In the genomic region with DNA sequence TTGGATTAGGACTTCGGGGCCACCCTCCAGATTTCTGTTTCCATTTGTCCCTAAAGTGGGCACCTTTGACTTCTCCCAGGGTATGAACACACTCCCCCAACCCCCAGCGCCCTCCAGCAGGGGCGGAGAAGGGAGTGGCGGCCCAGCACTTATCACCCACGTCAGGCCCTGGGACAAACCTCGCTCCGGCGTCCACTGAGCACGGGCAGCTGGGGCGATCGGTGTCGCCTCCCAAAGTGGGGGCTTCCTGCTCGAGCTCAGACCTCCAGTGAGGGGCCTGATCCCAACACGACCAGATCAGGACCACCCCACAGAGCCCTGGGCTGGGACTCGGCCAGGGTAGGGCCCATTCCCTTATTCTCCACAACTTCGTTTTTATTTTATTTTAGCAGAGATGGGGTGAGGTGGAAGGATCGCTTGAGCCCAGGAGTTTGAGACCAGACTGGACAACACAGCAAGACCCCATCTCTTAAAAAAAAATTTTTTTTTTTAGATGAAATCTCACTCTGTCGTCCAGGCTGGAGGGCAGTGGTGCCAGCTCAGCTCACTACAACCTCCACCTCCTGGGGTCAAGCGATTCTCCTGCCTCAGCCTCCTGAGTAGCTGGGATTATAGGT, we compare ENCODE assay signal across 28 cellular contexts.
"Had no signal": no experiment of that assay in that cellular context is flagged by ENCODE, and none has a peak within 500 bp of the region (broad histone marks: within the 10 kb centered on the region; RNA-seq: fewer than 3 reads in every experiment).

No MANE protein-coding gene starts in this region.

- H3K4me3 ChIP-seq: breast epithelium, hepatocyte, pancreas, prostate gland, skin epidermis, testis, transverse colon had no signal

- H3K9me3 Mint-ChIP-seq: activated naive CD4-positive, alpha-beta T cell treated with anti-CD3 and anti-CD28 coated beads, Interleukin-2, amount 50 U/mL, for 72 hours; activated T-helper 2 cell treated with anti-CD3 and anti-CD28 coated beads, Interferon-gamma antibody, Interleukin-2, Interleukin-4, amounts not matched to agents 10 μg/mL and 5 μg/mL and 100 μg/mL, durations not matched to agents 14 hours and 24 hours and 36 hours; central memory CD8-positive, alpha-beta T cell; T-cell had no signal

- H2AFZ ChIP-seq: hepatocyte had no signal

- H3K27ac Mint-ChIP-seq: activated CD8-positive, alpha-beta memory T cell treated with anti-CD3 and anti-CD28 coated beads, Interleukin-2, amount 10 ng/mL, durations not matched to agents 7 days and 5 days; activated CD8-positive, alpha-beta T cell treated with anti-CD3 and anti-CD28 coated beads, Interleukin-2, amount 10 ng/mL, durations not matched to agents 7 days and 5 days; activated naive CD4-positive, alpha-beta T cell treated with anti-CD3 and anti-CD28 coated beads, Interleukin-2, amount 50 U/mL, for 72 hours; activated T-helper 2 cell treated with anti-CD3 and anti-CD28 coated beads, Interferon-gamma antibody, Interleukin-2, Interleukin-4, amounts not matched to agents 10 μg/mL and 5 μg/mL and 100 μg/mL, durations not matched to agents 14 hours and 24 hours and 36 hours; stimulated activated naive B cell treated with anti-CD40 and anti-IgM and Interleukin-4, amounts not matched to agents 10 μg/mL and 1 μg/mL and 100 μg/mL, for 72 hours; T-cell had no signal

- H3K27me3 Mint-ChIP-seq: activated CD8-positive, alpha-beta memory T cell treated with anti-CD3 and anti-CD28 coated beads, Interleukin-2, amount 10 ng/mL, durations not matched to agents 7 days and 5 days; naive B cell; stimulated activated naive B cell treated with anti-CD40 and anti-IgM and Interleukin-4, amounts not matched to agents 10 μg/mL and 1 μg/mL and 100 μg/mL, for 72 hours had no signal

- DNase-seq: activated CD4-positive, alpha-beta T cell treated with anti-CD3 and anti-CD28 coated beads, Interleukin-2, amount 50 U/mL, for 1 hour; activated CD8-positive, alpha-beta memory T cell treated with anti-CD3 and anti-CD28 coated beads, Interleukin-2, amount 10 ng/mL, durations not matched to agents 7 days and 5 days; activated CD8-positive, alpha-beta T cell treated with anti-CD3 and anti-CD28 coated beads, Interleukin-2, amount 10 ng/mL, durations not matched to agents 7 days and 5 days; activated naive CD4-positive, alpha-beta T cell; activated T-cell treated with anti-CD3 and anti-CD28 coated beads, Interleukin-2, amount 50 U/mL, for 48 hours; dermis blood vessel endothelial cell; effector CD4-positive, alpha-beta T cell; islet precursor cell; left cardiac atrium; naive B cell; nucleus accumbens; retina; stimulated activated CD4-positive, alpha-beta T cell treated with anti-CD3 and anti-CD28 coated beads, Interleukin-4, amount 100 ng/mL, for 24 hours; stimulated activated naive B cell treated with anti-CD40 and anti-IgM and Interleukin-4, amounts not matched to agents 10 μg/mL and 1 μg/mL and 100 μg/mL, for 72 hours; T-cell; testis; transverse colon had no signal

- H3K27me3 ChIP-seq: breast epithelium, hepatocyte, pancreas, testis had no signal

- H3K9me3 ChIP-seq: breast epithelium, pancreas, prostate gland, testis, transverse colon had no signal

- H3K36me3 Mint-ChIP-seq: activated CD8-positive, alpha-beta memory T cell treated with anti-CD3 and anti-CD28 coated beads, Interleukin-2, amount 10 ng/mL, durations not matched to agents 7 days and 5 days; naive B cell; T-cell had no signal

- H3K27ac ChIP-seq: epithelial cell of prostate, hepatocyte, pancreas, prostate gland, skin epidermis, testis, transverse colon had no signal

- ATAC-seq: activated CD8-positive, alpha-beta memory T cell treated with anti-CD3 and anti-CD28 coated beads, Interleukin-2, amount 10 ng/mL, durations not matched to agents 7 days and 5 days; activated CD8-positive, alpha-beta T cell treated with anti-CD3 and anti-CD28 coated beads, Interleukin-2, amount 10 ng/mL, durations not matched to agents 7 days and 5 days; activated naive CD4-positive, alpha-beta T cell treated with anti-CD3 and anti-CD28 coated beads, Interleukin-2, amount 50 U/mL, for 72 hours; left cardiac atrium; pancreas; sciatic nerve; T-cell had no signal

- FAIRE-seq: frontal cortex, pancreas had no signal

- H3K4me2 ChIP-seq: hepatocyte had no signal

- H3K4me3 Mint-ChIP-seq: activated CD8-positive, alpha-beta memory T cell treated with anti-CD3 and anti-CD28 coated beads, Interleukin-2, amount 10 ng/mL, durations not matched to agents 7 days and 5 days; activated CD8-positive, alpha-beta T cell treated with anti-CD3 and anti-CD28 coated beads, Interleukin-2, amount 10 ng/mL, durations not matched to agents 7 days and 5 days; central memory CD8-positive, alpha-beta T cell; T-cell had no signal

- H3K36me3 ChIP-seq: breast epithelium, pancreas, prostate gland, transverse colon had no signal
